In the genomic region with DNA sequence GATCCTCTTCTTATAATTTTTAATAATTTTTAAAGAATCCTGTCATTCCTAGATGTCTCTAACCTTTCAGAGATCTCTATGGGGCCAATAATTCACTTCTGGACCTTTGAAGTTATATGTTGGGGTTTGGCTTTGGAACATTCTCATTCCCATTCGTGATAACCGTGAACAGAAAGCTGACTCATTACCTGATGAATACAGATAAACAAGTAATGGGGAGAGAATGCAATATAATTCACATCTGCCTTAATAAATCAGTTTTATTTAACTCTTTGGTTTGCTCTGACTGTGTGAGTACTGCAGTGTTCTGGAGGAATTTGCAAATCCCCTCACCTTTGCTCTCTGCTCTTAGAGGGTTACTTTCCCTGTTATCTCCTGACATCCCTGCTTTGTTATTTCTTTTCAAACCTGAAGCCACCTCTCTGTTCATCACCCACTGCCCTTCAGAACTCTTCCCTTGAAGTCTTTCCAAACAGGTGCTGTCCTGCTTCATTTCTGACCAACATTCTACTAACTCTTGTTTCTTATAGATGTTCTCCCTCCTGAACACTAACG, we compare ENCODE assay signal across 16 cellular contexts.
DNase-seq lines count a peak whose midpoint lies in the region; ATAC-seq and TF ChIP-seq lines count a peak whose summit lies in the region.
"Had no signal": no experiment of that assay in that cellular context is flagged by ENCODE, and none has a peak within 500 bp of the region (broad histone marks: within the 10 kb centered on the region; RNA-seq: fewer than 3 reads in every experiment).

No MANE protein-coding gene starts in this region.

- in situ Hi-C loops in mammary epithelial cell (cut with MboI; ENCODE audit: low sequenced_read_pairs in 2 of 2), result no loop called here

- intact Hi-C loops in mammary epithelial cell (cut with micrococcal nuclease) (loop anchor here (2.0 to 5.0 kb wide), 2 partner anchors 41 to 185 kb away; a partner anchor contains a TSS), psoas muscle (cut with DNase I) (loop anchor here in 1 of 2 donors (5.0 kb wide), 1 partner anchor 80 kb away; a partner anchor contains a TSS)

- H3K4me1 Mint-ChIP-seq in T-cell, result peaks cover 50 to 57% (median 55%) of the 10 kb centered on the region in 3 donors

- H3K9ac ChIP-seq in Karpas-422 (ENCODE audit: low read length) (no peak overlapping the region), mammary epithelial cell (ENCODE audit: insufficient read depth, low read length) (no peak overlapping the region)

- H3K9me3 ChIP-seq in Karpas-422 (ENCODE audit: low read length) (no peaks in the 10 kb centered on the region), mammary epithelial cell (replicated peaks; ENCODE audit: insufficient read depth, low read length) (no peaks in the 10 kb centered on the region), psoas muscle (no peaks in the 10 kb centered on the region)
- H3K9me3 ChIP-seq: Peyer's patch had no signal

- dilution Hi-C loops in mammary epithelial cell (cut with HindIII; ENCODE audit: low sequenced_read_pairs), result no loop called here

- no peak overlapping the region for H3K27ac Mint-ChIP-seq in T-cell
- H3K27ac Mint-ChIP-seq: activated CD8-positive, alpha-beta memory T cell treated with anti-CD3 and anti-CD28 coated beads, Interleukin-2, amount 10 ng/mL, durations not matched to agents 7 days and 5 days had no signal

- POLR2A ChIA-PET in T-cell (lab: Charles Lee), result no interaction called here

- peak; percentile 85 for DNase-seq in ELR (ENCODE audit: low read depth)
- DNase-seq in Karpas-422, result peak; percentile 39
- DNase-seq in mammary epithelial cell, result peak; percentile 74
- no peak for DNase-seq in psoas muscle
- no peak for DNase-seq in activated gamma-delta T cell treated with Interleukin-2 at 50 U/mL for 16 hours
- no peak for DNase-seq in T-cell
- DNase-seq: activated CD8-positive, alpha-beta memory T cell treated with anti-CD3 and anti-CD28 coated beads, Interleukin-2, amount 10 ng/mL, durations not matched to agents 7 days and 5 days; activated naive CD4-positive, alpha-beta T cell treated with Interleukin-2 at 50 U/mL for 16 hours; central memory CD4-positive, alpha-beta T cell; DMS153; mesendoderm; NCI-H2107; Peyer's patch; stimulated activated CD8-positive, alpha-beta memory T cell treated with anti-CD3 and anti-CD28 coated beads, Interleukin-4, amount 100 ng/mL, for 48 hours had no signal

- no peaks in the 10 kb centered on the region for H3K9me2 ChIP-seq in Karpas-422 (replicated peaks; ENCODE audit: insufficient read depth, low read length)

- no peaks in the 10 kb centered on the region for H3K27me3 ChIP-seq in Karpas-422 (ENCODE audit: low read length)
- no peaks in the 10 kb centered on the region for H3K27me3 ChIP-seq in mammary epithelial cell (ENCODE audit: insufficient read depth, low read length)
- no peaks in the 10 kb centered on the region for H3K27me3 ChIP-seq in psoas muscle (ENCODE audit: insufficient read depth in 3 of 3, low read length in 2 of 3)
- H3K27me3 ChIP-seq: Peyer's patch had no signal

- no peak overlapping the region for H2AFZ ChIP-seq in Karpas-422 (ENCODE audit: low read length)
- H2AFZ ChIP-seq in mammary epithelial cell (ENCODE audit: low read depth, low read length), result peak overlapping the region; percentile 12

- no peak overlapping the region for H3K4me3 Mint-ChIP-seq in T-cell
- H3K4me3 Mint-ChIP-seq: activated CD8-positive, alpha-beta memory T cell treated with anti-CD3 and anti-CD28 coated beads, Interleukin-2, amount 10 ng/mL, durations not matched to agents 7 days and 5 days had no signal

- H3K79me2 ChIP-seq in Karpas-422 (ENCODE audit: low read length) (no peaks in the 10 kb centered on the region), mammary epithelial cell (ENCODE audit: insufficient read depth, low read length) (no peaks in the 10 kb centered on the region)

- H3K27me3 Mint-ChIP-seq in T-cell, result no peaks in the 10 kb centered on the region

- no peaks in the 10 kb centered on the region for H3K9me3 Mint-ChIP-seq in T-cell

- no peak overlapping the region for H3K4me3 ChIP-seq in Karpas-422 (ENCODE audit: low read length)
- no peak overlapping the region for H3K4me3 ChIP-seq in mammary epithelial cell (replicated peaks in 1 of 3; ENCODE audit: insufficient read depth in 1 of 3, low read depth in 2 of 3, low read length in 3 of 3)
- no peak overlapping the region for H3K4me3 ChIP-seq in psoas muscle
- H3K4me3 ChIP-seq: Peyer's patch had no signal

- H4K20me1 ChIP-seq in Karpas-422 (ENCODE audit: insufficient read depth, low read depth, low read length) (no peaks in the 10 kb centered on the region), mammary epithelial cell (ENCODE audit: insufficient read depth, low read length) (no peaks in the 10 kb centered on the region)

- H3K36me3 ChIP-seq in Karpas-422 (ENCODE audit: insufficient read depth, low read length) (no peaks in the 10 kb centered on the region), mammary epithelial cell (ENCODE audit: insufficient read depth, low read length) (no peaks in the 10 kb centered on the region), psoas muscle (ENCODE audit: insufficient read depth in 1 of 2, low read depth in 1 of 2) (no peaks in the 10 kb centered on the region)
- H3K36me3 ChIP-seq: Peyer's patch had no signal

- H3K4me2 ChIP-seq in Karpas-422 (ENCODE audit: low read depth, low read length, poor library complexity, severe bottlenecking) (no peak overlapping the region), mammary epithelial cell (ENCODE audit: insufficient read depth, low read depth, low read length) (peak overlapping the region; percentile 27)

- ATAC-seq in psoas muscle (peak in 2 of 4 donors; percentile 26 to 52), GM21381 (IDR thresholded peaks at IDR 0.05; ENCODE audit: unreplicated experiment) (no peak), T-cell (replicated peaks in 1 of 4) (no peak)
- ATAC-seq: activated CD8-positive, alpha-beta memory T cell treated with anti-CD3 and anti-CD28 coated beads, Interleukin-2, amount 10 ng/mL, durations not matched to agents 7 days and 5 days had no signal

- H3K36me3 Mint-ChIP-seq in T-cell, result no peaks in the 10 kb centered on the region

- CTCF ChIA-PET in mammary epithelial cell (lab: Charles Lee; ENCODE audit: low non-redundant PET), result no interaction called here
- CTCF ChIA-PET in T-cell (lab: Charles Lee), result no interaction called here

- 0% methylated on average over 3 of the region's 3 CpGs for WGBS in mammary epithelial cell (ENCODE audit: low coverage, missing lambda C conversion rate)
- 28 to 46% (median 30%) methylated on average over 3 of the region's 3 CpGs for WGBS in psoas muscle, 3 donors

- TF ChIP-seq CTCF in mammary epithelial cell (conservative IDR thresholded peaks at IDR 0.05 in 1 of 2, IDR thresholded peaks at IDR 0.05 in 1 of 2; ENCODE audit: extremely low read depth in 1 of 2, insufficient read depth in 1 of 2, low read depth in 1 of 2, low read length in 2 of 2) (no peak), psoas muscle (IDR thresholded peaks at IDR 0.05) (no peak)

- H3K4me1 ChIP-seq in Karpas-422 (ENCODE audit: low read length) (no peaks in the 10 kb centered on the region), mammary epithelial cell (ENCODE audit: insufficient read depth, low read length) (peaks cover 61% of the 10 kb centered on the region), psoas muscle (peaks cover 55% of the 10 kb centered on the region)

- H3K27ac ChIP-seq in Karpas-422 (ENCODE audit: low read length) (no peak overlapping the region), mammary epithelial cell (ENCODE audit: insufficient read depth, low read depth, low read length) (peak overlapping the region; percentile 89), psoas muscle (peak overlapping the region; percentile 74)
- H3K27ac ChIP-seq: C4-2B, Peyer's patch had no signal

- BruUV-seq in mammary epithelial cell (replicated peaks; lab: Mats Ljungman, UMichigan), result no TSS peak

Comparison
In these comparisons a context has a peak if more than half of its experiments do, and no peak if none do; other contexts are left out.
1. DNase-seq: peak in ELR (single experiment), Karpas-422 (single experiment) and mammary epithelial cell (single experiment); none in psoas muscle (0 of 2), activated gamma-delta T cell treated with Interleukin-2 at 50 U/mL for 16 hours (single experiment) and T-cell (0 of 34).